In genomic region chr4:8534601-8535000, GRCh38 we compare ENCODE assay signal across 19 cellular contexts. TPM values are rescaled to one million over a fixed set of nuclear protein-coding genes. Genes with fewer than 3 reads are reported as not detected.
DNase-seq lines count a peak whose midpoint lies in the region; ATAC-seq and TF ChIP-seq lines count a peak whose summit lies in the region.
"Had no signal": no experiment of that assay in that cellular context is flagged by ENCODE, and none has a peak within 500 bp of the region (broad histone marks: within the 10 kb centered on the region; RNA-seq: fewer than 3 reads in every experiment).

No MANE protein-coding gene starts in this region.

- H3K27ac ChIP-seq in MM.1S (ENCODE audit: low read length) (peak overlapping the region; percentile 84; the same call in 1 of the 2 replicates), suprapubic skin (peak overlapping the region; percentile 37)
- H3K27ac ChIP-seq in CD4-positive, alpha-beta memory T cell (ENCODE audit: low read depth, low read length): no peak overlapping the region
- H3K27ac ChIP-seq: cardiac muscle cell had no signal

- intact Hi-C loops in CD4-positive, alpha-beta memory T cell (cut with micrococcal nuclease): no loop called here

- H4K20me1 ChIP-seq in MM.1S (ENCODE audit: insufficient read depth, low read length): no peaks in the 10 kb centered on the region

- H3K4me1 ChIP-seq in MM.1S (ENCODE audit: low read length): peaks cover 18% of the 10 kb centered on the region
- H3K4me1 ChIP-seq in suprapubic skin: peaks cover 9% of the 10 kb centered on the region
- H3K4me1 ChIP-seq in CD4-positive, alpha-beta memory T cell (ENCODE audit: insufficient read depth, low read length): peaks cover 6% of the 10 kb centered on the region

- TF ChIP-seq CTCF in MM.1S (IDR thresholded peaks at IDR 0.05; ENCODE audit: low read length) (no peak), endothelial cell (IDR thresholded peaks at IDR 0.05; ENCODE audit: unreplicated experiment) (no peak), mesothelial cell of epicardium (IDR thresholded peaks at IDR 0.05; ENCODE audit: unreplicated experiment) (no peak), suprapubic skin (IDR thresholded peaks at IDR 0.05) (no peak)

- no peaks in the 10 kb centered on the region for H3K27me3 Mint-ChIP-seq in endothelial cell (ENCODE audit: unreplicated experiment)
- H3K27me3 Mint-ChIP-seq in mesothelial cell of epicardium (ENCODE audit: low read depth): no peaks in the 10 kb centered on the region
- H3K27me3 Mint-ChIP-seq in CD4-positive, alpha-beta memory T cell: peaks cover 2 to 8% of the 10 kb centered on the region in 2 donors

- no peaks in the 10 kb centered on the region for H3K9me3 Mint-ChIP-seq in endothelial cell (ENCODE audit: unreplicated experiment)
- H3K9me3 Mint-ChIP-seq in mesothelial cell of epicardium: peaks cover 11% of the 10 kb centered on the region
- H3K9me3 Mint-ChIP-seq in CD4-positive, alpha-beta memory T cell: peaks cover 0 to 12% (median 5%) of the 10 kb centered on the region in 8 donors

- H3K79me2 ChIP-seq in MM.1S (ENCODE audit: low read length): no peaks in the 10 kb centered on the region

- H3K4me3 Mint-ChIP-seq in endothelial cell (ENCODE audit: unreplicated experiment) (no peak overlapping the region), mesothelial cell of epicardium (no peak overlapping the region)
- H3K4me3 Mint-ChIP-seq in CD4-positive, alpha-beta memory T cell: no peak overlapping the region

- CTCF ChIA-PET in CD4-positive, alpha-beta memory T cell (lab: Charles Lee; ENCODE audit: partially characterized antibody): no interaction called here

- ATAC-seq in GM18867 (IDR thresholded peaks at IDR 0.05; ENCODE audit: unreplicated experiment) (no peak), GM18505 (IDR thresholded peaks at IDR 0.05; ENCODE audit: unreplicated experiment) (no peak)
- ATAC-seq: left ventricle myocardium superior had no signal

- H3K9ac ChIP-seq in MM.1S (ENCODE audit: low read length): no peak overlapping the region

- H3K9me3 ChIP-seq in MM.1S (replicated peaks; ENCODE audit: insufficient read depth, low read length): no peaks in the 10 kb centered on the region
- H3K9me3 ChIP-seq in suprapubic skin: no peaks in the 10 kb centered on the region
- no peaks in the 10 kb centered on the region for H3K9me3 ChIP-seq in CD4-positive, alpha-beta memory T cell (ENCODE audit: control insufficient read depth in 1 of 2, low read length in 2 of 2)

- H3K27ac Mint-ChIP-seq in endothelial cell (ENCODE audit: unreplicated experiment): peak overlapping the region; percentile 95
- H3K27ac Mint-ChIP-seq in mesothelial cell of epicardium: peak overlapping the region; percentile 97
- no peak overlapping the region for H3K27ac Mint-ChIP-seq in CD4-positive, alpha-beta memory T cell

- no peaks in the 10 kb centered on the region for H3K36me3 ChIP-seq in MM.1S (replicated peaks; ENCODE audit: insufficient read depth, low read length)
- no peaks in the 10 kb centered on the region for H3K36me3 ChIP-seq in suprapubic skin
- H3K36me3 ChIP-seq in CD4-positive, alpha-beta memory T cell (ENCODE audit: insufficient read depth, low read length): no peaks in the 10 kb centered on the region
- H3K36me3 ChIP-seq: cardiac muscle cell had no signal

- POLR2A ChIA-PET in CD4-positive, alpha-beta memory T cell (lab: Charles Lee; ENCODE audit: partially characterized antibody): no interaction called here

- H3K4me2 ChIP-seq in MM.1S (ENCODE audit: low read depth, low read length): peak overlapping the region; percentile 97

- TF ChIP-seq EP300 in suprapubic skin (IDR thresholded peaks at IDR 0.05): no peak

- TF ChIP-seq POLR2A in suprapubic skin (IDR thresholded peaks at IDR 0.05): no peak
- no peak for TF ChIP-seq POLR2A in GM18505 (IDR thresholded peaks at IDR 0.05; ENCODE audit: borderline replicate concordance, extremely low read depth, insufficient read depth, insufficient read length)

- H3K9me2 ChIP-seq in MM.1S (replicated peaks; ENCODE audit: insufficient read depth, low read length): no peaks in the 10 kb centered on the region

- WGBS in suprapubic skin: 51% methylated on average over 3 of the region's 3 CpGs

- H3K36me3 Mint-ChIP-seq in endothelial cell (ENCODE audit: low read depth, unreplicated experiment) (no peaks in the 10 kb centered on the region), mesothelial cell of epicardium (no peaks in the 10 kb centered on the region)
- H3K36me3 Mint-ChIP-seq in CD4-positive, alpha-beta memory T cell: peaks cover 0 to 3% of the 10 kb centered on the region in 2 donors
- H3K36me3 Mint-ChIP-seq: IgD-negative memory B cell had no signal

- peaks cover 16% of the 10 kb centered on the region for H3F3A ChIP-seq in MM.1S (ENCODE audit: insufficient read depth, low read length)

- peaks cover 33% of the 10 kb centered on the region for H3K4me1 Mint-ChIP-seq in endothelial cell (ENCODE audit: unreplicated experiment)
- H3K4me1 Mint-ChIP-seq in mesothelial cell of epicardium: peaks cover 58% of the 10 kb centered on the region
- peaks cover 3 to 14% (median 7%) of the 10 kb centered on the region in 4 donors for H3K4me1 Mint-ChIP-seq in CD4-positive, alpha-beta memory T cell

- no peak overlapping the region; the same call in 1 of the 2 replicates for H3K4me3 ChIP-seq in MM.1S (ENCODE audit: low read length)
- H3K4me3 ChIP-seq in suprapubic skin: no peak overlapping the region
- H3K4me3 ChIP-seq in CD4-positive, alpha-beta memory T cell (ENCODE audit: low read length in 2 of 2): no peak overlapping the region
- H3K4me3 ChIP-seq: cardiac muscle cell had no signal

- H3K27me3 ChIP-seq in MM.1S (replicated peaks; ENCODE audit: insufficient read depth, low read length) (peaks cover 9% of the 10 kb centered on the region; the same call in 1 of the 2 replicates), suprapubic skin (no peaks in the 10 kb centered on the region)
- H3K27me3 ChIP-seq in CD4-positive, alpha-beta memory T cell (ENCODE audit: insufficient read depth, low read length): no peaks in the 10 kb centered on the region
- H3K27me3 ChIP-seq: cardiac muscle cell had no signal

- no peak for DNase-seq in MM.1S
- DNase-seq in endothelial cell (ENCODE audit: low spot score): no peak
- DNase-seq in mesothelial cell of epicardium (ENCODE audit: low spot score in 2 of 2, unreplicated experiment in 2 of 2): no peak
- DNase-seq in suprapubic skin (ENCODE audit: low spot score in 2 of 2): no peak
- DNase-seq in activated CD8-positive, alpha-beta memory T cell treated with anti-CD3 and anti-CD28 coated beads, Interleukin-2, amount 50 U/mL, for 48 hours: no peak
- DNase-seq in CD4-positive, alpha-beta memory T cell: no peak
- DNase-seq: activated naive CD4-positive, alpha-beta T cell treated with anti-CD3 and anti-CD28 coated beads, Interleukin-2, amount 50 U/mL, for 16 hours; AML-193; DND-41; head of caudate nucleus; left ventricle myocardium superior; NCI-H345; stimulated activated CD4-positive, alpha-beta T cell treated with anti-CD3 and anti-CD28 coated beads, Interleukin-15, amount 100 ng/mL, for 24 hours; SW 1271 had no signal

- H2AFZ ChIP-seq in MM.1S (ENCODE audit: low read length): 0 out of 2 replicates have a peak overlapping the region, but pooled peaks have one; percentile 75

RNA-seq across cellular contexts. Expression of gene GPR78, which starts 45.6 kb away (rescaled TPM):
- total RNA-seq in endothelial cell (ENCODE audit: unreplicated experiment): not detected
- total RNA-seq in mesothelial cell of epicardium: 2.4 to 3.8 TPM (median 3.2 TPM) in 3 replicates
- total RNA-seq in suprapubic skin: not detected
- not detected for total RNA-seq in CD4-positive, alpha-beta memory T cell
- polyA plus RNA-seq in CD4-positive, alpha-beta memory T cell: not detected
- total RNA-seq: left ventricle myocardium superior, OCI-LY7 had no signal
- polyA plus RNA-seq: IgD-negative memory B cell had no signal

RNA-seq across cellular contexts. Expression of gene CPZ, which starts 58.0 kb away (rescaled TPM):
- total RNA-seq in endothelial cell (ENCODE audit: unreplicated experiment) (0.90 TPM), mesothelial cell of epicardium (32.0 to 38.6 TPM (median 32.8 TPM) in 3 replicates), suprapubic skin (1 to 10 TPM in 3 of 4 donors, under 1 TPM in 1; 0.32 to 4.2 (median 2.1) TPM)
- not detected for total RNA-seq in CD4-positive, alpha-beta memory T cell
- polyA plus RNA-seq in CD4-positive, alpha-beta memory T cell: not detected
- total RNA-seq: OCI-LY7 had no signal
- polyA plus RNA-seq: IgD-negative memory B cell had no signal

Comparison
In these comparisons a context has a peak if more than half of its experiments do, and no peak if none do; other contexts are left out.
1. H3K27ac Mint-ChIP-seq: peak in endothelial cell (single experiment) and mesothelial cell of epicardium (single experiment); none in CD4-positive, alpha-beta memory T cell (0 of 7).